In the genomic region with DNA sequence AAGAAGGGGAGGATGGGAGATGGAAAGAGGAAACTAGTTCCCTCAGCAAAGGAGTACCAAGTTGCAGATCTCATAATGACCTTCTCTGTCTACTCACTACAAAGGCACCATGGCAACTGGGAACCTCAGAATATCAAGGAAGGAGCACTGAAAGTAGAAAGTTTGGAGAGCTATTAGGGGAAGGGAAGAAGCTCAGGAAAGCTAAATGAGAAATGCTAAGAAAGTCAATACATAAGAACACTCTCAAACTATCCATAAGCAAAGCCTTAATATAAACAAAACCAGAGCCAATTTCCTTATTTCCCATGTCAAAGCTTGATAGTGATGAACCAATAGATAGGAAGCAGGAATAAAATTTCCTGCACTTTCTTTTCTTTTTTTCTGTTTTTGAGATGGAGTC, we compare ENCODE assay signal across 22 cellular contexts. TPM values are rescaled to one million over a fixed set of nuclear protein-coding genes. Genes with fewer than 3 reads are reported as not detected.
"Had no signal": no experiment of that assay in that cellular context is flagged by ENCODE, and none has a peak within 500 bp of the region (broad histone marks: within the 10 kb centered on the region; RNA-seq: fewer than 3 reads in every experiment).

No MANE protein-coding gene starts in this region.

- H3K36me3 Mint-ChIP-seq: naive B cell had no signal

- H3K36me3 ChIP-seq: neutrophil, upper lobe of right lung, vagina had no signal

- H3K27ac Mint-ChIP-seq: stimulated activated naive B cell treated with anti-CD40 and anti-IgM and Interleukin-4, amounts not matched to agents 10 μg/mL and 1 μg/mL and 100 μg/mL, for 72 hours had no signal

- H3K4me3 ChIP-seq: hepatocyte, spleen, testis, tibial nerve, upper lobe of right lung, vagina had no signal

- H3K27me3 Mint-ChIP-seq: naive B cell; stimulated activated naive B cell treated with anti-CD40 and anti-IgM and Interleukin-4, amounts not matched to agents 10 μg/mL and 1 μg/mL and 100 μg/mL, for 72 hours; stimulated activated naive CD8-positive, alpha-beta T cell treated with anti-CD3 and anti-CD28 coated beads, Interleukin-15, amount 100 ng/mL, for 72 hours had no signal

- H3K4me3 Mint-ChIP-seq: naive B cell; stimulated activated naive B cell treated with anti-CD40 and anti-IgM and Interleukin-4, amounts not matched to agents 10 μg/mL and 1 μg/mL and 100 μg/mL, for 72 hours; stimulated activated naive CD8-positive, alpha-beta T cell treated with anti-CD3 and anti-CD28 coated beads, Interleukin-15, amount 100 ng/mL, for 72 hours had no signal

- ATAC-seq: foreskin keratinocyte; sciatic nerve; stimulated activated naive B cell treated with anti-CD40 and anti-IgM and Interleukin-4, amounts not matched to agents 10 μg/mL and 1 μg/mL and 100 μg/mL, for 72 hours; stimulated activated naive CD8-positive, alpha-beta T cell treated with anti-CD3 and anti-CD28 coated beads, Interleukin-15, amount 100 ng/mL, for 72 hours; upper lobe of right lung had no signal

- DNase-seq: dermis blood vessel endothelial cell; erythroblast; foreskin keratinocyte; head of caudate nucleus; mesendoderm; naive B cell; spleen; stimulated activated CD4-positive, alpha-beta T cell treated with anti-CD3 and anti-CD28 coated beads, Interleukin-15, amount 100 ng/mL, for 24 hours; stimulated activated CD4-positive, alpha-beta T cell treated with anti-CD3 and anti-CD28 coated beads, Interleukin-1b, Interleukin-23, amount 100 ng/mL, for 48 hours; stimulated activated CD4-positive, alpha-beta T cell treated with anti-CD3 and anti-CD28 coated beads, Interleukin-4, amount 100 ng/mL, for 24 hours; stimulated activated naive B cell treated with anti-CD40 and anti-IgM and Interleukin-4, amounts not matched to agents 10 μg/mL and 1 μg/mL and 100 μg/mL, for 72 hours; stimulated activated naive CD8-positive, alpha-beta T cell treated with anti-CD3 and anti-CD28 coated beads, Interleukin-15, amount 100 ng/mL, for 72 hours; testis; upper lobe of right lung had no signal

- H3K9me3 Mint-ChIP-seq: naive B cell; stimulated activated naive B cell treated with anti-CD40 and anti-IgM and Interleukin-4, amounts not matched to agents 10 μg/mL and 1 μg/mL and 100 μg/mL, for 72 hours; stimulated activated naive CD8-positive, alpha-beta T cell treated with anti-CD3 and anti-CD28 coated beads, Interleukin-15, amount 100 ng/mL, for 72 hours had no signal

- H3K9me3 ChIP-seq: neutrophil, spleen, testis, tibial nerve, upper lobe of right lung, vagina had no signal

- H3K4me1 ChIP-seq: foreskin keratinocyte, spleen, testis, tibial nerve, upper lobe of right lung, vagina had no signal

- H3K4me1 Mint-ChIP-seq: stimulated activated naive CD8-positive, alpha-beta T cell treated with anti-CD3 and anti-CD28 coated beads, Interleukin-15, amount 100 ng/mL, for 72 hours had no signal

- H3K27ac ChIP-seq: foreskin keratinocyte, hepatocyte, neutrophil, spleen, testis, tibial nerve, upper lobe of right lung, vagina had no signal

RNA-seq across cellular contexts. Expression of a gene that starts 57.9 kb away (rescaled TPM):
- polyA plus RNA-seq: endothelial cell of umbilical vein, foreskin keratinocyte, hepatocyte, liver, neural cell, spleen had no signal
